8 cellular contexts compared by ENCODE assay signal in the genomic region with DNA sequence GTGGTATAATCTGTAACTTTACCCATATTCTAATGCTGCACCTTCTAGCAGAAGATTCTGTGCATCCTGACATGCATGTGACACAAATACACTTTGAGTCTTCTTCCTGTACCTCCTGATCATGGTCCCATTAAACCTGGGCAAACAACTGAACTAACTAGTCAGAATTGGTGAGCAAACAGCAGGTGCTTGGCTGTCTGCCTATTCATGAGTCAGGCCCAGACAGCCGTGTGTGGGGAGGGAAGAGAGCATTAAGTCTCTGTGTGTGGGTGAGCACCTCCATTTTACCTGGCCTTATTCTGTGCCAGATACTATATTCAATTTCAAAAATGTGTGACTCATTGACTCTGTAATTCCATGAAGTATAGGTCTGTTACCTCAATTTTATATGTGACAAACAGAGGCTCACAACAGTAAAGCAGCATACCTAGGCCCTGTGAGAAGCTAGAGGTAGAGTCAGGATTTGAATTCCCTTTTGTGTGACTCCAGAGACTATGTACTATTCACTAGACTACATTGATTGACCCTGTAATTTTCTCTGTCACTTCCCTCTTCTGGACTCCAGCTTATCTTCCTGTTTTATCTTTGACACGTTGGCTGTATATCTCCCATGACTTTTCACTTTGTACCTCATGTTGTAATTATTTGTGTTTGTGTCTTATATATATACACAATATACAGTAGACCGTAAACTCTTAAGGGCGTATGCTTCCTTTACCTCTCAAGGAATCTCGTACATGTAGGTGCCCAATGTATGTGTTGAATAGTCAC.
DNase-seq lines count a peak whose midpoint lies in the region; ATAC-seq and TF ChIP-seq lines count a peak whose summit lies in the region.

No MANE protein-coding gene starts in this region.

- H3K4me3 Mint-ChIP-seq in memory B cell: no peak overlapping the region
- no peak overlapping the region for H3K4me3 Mint-ChIP-seq in stimulated activated naive B cell treated with anti-CD40 and anti-IgM and Interleukin-4, amounts not matched to agents 10 μg/mL and 1 μg/mL and 100 μg/mL, for 72 hours

- H3K27me3 Mint-ChIP-seq in memory B cell: no peaks in the 10 kb centered on the region
- H3K27me3 Mint-ChIP-seq in stimulated activated naive B cell treated with anti-CD40 and anti-IgM and Interleukin-4, amounts not matched to agents 10 μg/mL and 1 μg/mL and 100 μg/mL, for 72 hours: no peaks in the 10 kb centered on the region

- no peak for ATAC-seq in memory B cell (ENCODE audit: low read depth)
- ATAC-seq in stimulated activated naive B cell treated with anti-CD40 and anti-IgM and Interleukin-4, amounts not matched to agents 10 μg/mL and 1 μg/mL and 100 μg/mL, for 72 hours (replicated peaks): no peak
- no peak for ATAC-seq in GM21526 (IDR thresholded peaks at IDR 0.05; ENCODE audit: low FRiP score, unreplicated experiment)
- no peak for ATAC-seq in HG02970 (IDR thresholded peaks at IDR 0.05; ENCODE audit: low FRiP score, unreplicated experiment)

- H3K27ac Mint-ChIP-seq in memory B cell: peak overlapping the region; percentile 73
- H3K27ac Mint-ChIP-seq in stimulated activated naive B cell treated with anti-CD40 and anti-IgM and Interleukin-4, amounts not matched to agents 10 μg/mL and 1 μg/mL and 100 μg/mL, for 72 hours: peak overlapping the region; percentile 84

- DNase-seq in AML-193 (lab: John Stamatoyannopoulos, UW) (peak; percentile 61 to 70), MV-4-11 (lab: John Stamatoyannopoulos, UW) (peak; percentile 55), SKM-1 treated with dmso at 0.1 percent for 144 hours (lab: John Stamatoyannopoulos, UW; ENCODE audit: unreplicated experiment) (peak; percentile 24), astrocyte of the spinal cord (ENCODE audit: low read depth, low spot score) (peak; percentile 77), memory B cell (ENCODE audit: low spot score in 2 of 2) (no peak)
- no peak for DNase-seq in stimulated activated naive B cell treated with anti-CD40 and anti-IgM and Interleukin-4, amounts not matched to agents 10 μg/mL and 1 μg/mL and 100 μg/mL, for 72 hours

- no peak overlapping the region for H3K4me3 ChIP-seq in astrocyte of the spinal cord (ENCODE audit: low read depth, low read length)

- no peak for TF ChIP-seq CTCF in astrocyte of the spinal cord (IDR thresholded peaks at IDR 0.05; ENCODE audit: low read depth, low read length)

- peaks cover 7% of the 10 kb centered on the region for H3K9me3 Mint-ChIP-seq in memory B cell
- H3K9me3 Mint-ChIP-seq in stimulated activated naive B cell treated with anti-CD40 and anti-IgM and Interleukin-4, amounts not matched to agents 10 μg/mL and 1 μg/mL and 100 μg/mL, for 72 hours: peaks cover 12 to 31% of the 10 kb centered on the region in 2 donors

- in situ Hi-C loops in astrocyte of the spinal cord (cut with HindIII; ENCODE audit: low sequenced_read_pairs): no loop called here

- peaks cover 38% of the 10 kb centered on the region for H3K36me3 Mint-ChIP-seq in memory B cell
- H3K36me3 Mint-ChIP-seq in stimulated activated naive B cell treated with anti-CD40 and anti-IgM and Interleukin-4, amounts not matched to agents 10 μg/mL and 1 μg/mL and 100 μg/mL, for 72 hours: peaks cover 61 to 74% of the 10 kb centered on the region in 2 donors

- peaks cover 52% of the 10 kb centered on the region for H3K4me1 Mint-ChIP-seq in memory B cell
- peaks cover 42 to 94% of the 10 kb centered on the region in 2 donors for H3K4me1 Mint-ChIP-seq in stimulated activated naive B cell treated with anti-CD40 and anti-IgM and Interleukin-4, amounts not matched to agents 10 μg/mL and 1 μg/mL and 100 μg/mL, for 72 hours

Comparison
In these comparisons a context has a peak if more than half of its experiments do, and no peak if none do; other contexts are left out.
1. DNase-seq: peak in AML-193 (2 of 2), MV-4-11 (single experiment), SKM-1 treated with dmso at 0.1 percent for 144 hours (single experiment) and astrocyte of the spinal cord (single experiment); none in memory B cell (0 of 2) and stimulated activated naive B cell treated with anti-CD40 and anti-IgM and Interleukin-4, amounts not matched to agents 10 μg/mL and 1 μg/mL and 100 μg/mL, for 72 hours (single experiment).